ENCODE assay signal across 32 cellular contexts in the genomic region with DNA sequence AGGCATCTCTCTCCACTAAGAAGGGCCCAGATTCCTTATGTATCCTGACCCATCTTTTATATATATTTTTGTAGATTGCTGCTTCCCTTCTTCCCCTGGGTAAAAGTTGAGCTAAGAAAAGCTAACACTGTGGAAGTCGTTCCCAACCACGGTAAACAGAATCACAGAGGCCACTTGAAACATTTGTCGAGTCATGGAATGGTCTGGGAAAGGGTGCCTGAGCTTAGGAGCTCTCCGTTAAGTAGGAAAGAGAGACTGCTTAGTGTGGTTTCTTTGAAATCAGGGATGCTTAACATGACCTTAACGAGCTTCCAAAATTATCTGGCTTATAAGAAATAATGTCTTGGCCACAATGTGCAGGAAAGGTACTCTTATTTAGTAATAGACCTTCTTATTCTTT. TPM values are rescaled to one million over a fixed set of nuclear protein-coding genes. Genes with fewer than 3 reads are reported as not detected.
"Had no signal": no experiment of that assay in that cellular context is flagged by ENCODE, and none has a peak within 500 bp of the region (broad histone marks: within the 10 kb centered on the region; RNA-seq: fewer than 3 reads in every experiment).

No MANE protein-coding gene starts in this region.

- H3K27ac Mint-ChIP-seq: activated CD4-positive, alpha-beta memory T cell treated with anti-CD3 and anti-CD28 coated beads for 36 hours; activated CD4-positive, alpha-beta T cell treated with anti-CD3 and anti-CD28 coated beads for 36 hours; activated CD4-positive, alpha-beta T cell treated with anti-CD3 and anti-CD28 coated beads, Interleukin-2, amount 10 ng/mL, durations not matched to agents 24 days and 14 days; activated CD8-positive, alpha-beta memory T cell treated with anti-CD3 and anti-CD28 coated beads, Interleukin-2, amount 10 ng/mL, durations not matched to agents 7 days and 5 days; activated CD8-positive, alpha-beta T cell treated with anti-CD3 and anti-CD28 coated beads, Interleukin-2, amount 10 ng/mL, durations not matched to agents 7 days and 5 days; activated naive CD4-positive, alpha-beta T cell treated with anti-CD3 and anti-CD28 coated beads, Interleukin-2, amount 10 ng/mL, durations not matched to agents 7 days and 5 days; activated naive CD4-positive, alpha-beta T cell treated with anti-CD3 and anti-CD28 coated beads, Interleukin-2, amount 50 U/mL, for 72 hours; activated naive CD8-positive, alpha-beta T cell treated with anti-CD3 and anti-CD28 coated beads, Interleukin-2, amount 10 ng/mL, durations not matched to agents 7 days and 5 days; activated T-helper 1 cell treated with anti-CD3 and anti-CD28 coated beads, Interleukin-12 subunit alpha, Interleukin-12 subunit beta, Interleukin-2, Interleukin-4 antibody, amounts not matched to agents 30 ng/mL and 10 ng/mL and 1 ng/mL, durations not matched to agents 14 hours and 24 hours and 36 hours; activated T-helper 2 cell treated with anti-CD3 and anti-CD28 coated beads, Interferon-gamma antibody, Interleukin-2, Interleukin-4, amounts not matched to agents 10 μg/mL and 5 μg/mL and 100 μg/mL, durations not matched to agents 14 hours and 24 hours and 36 hours had no signal

- H3K36me3 Mint-ChIP-seq: activated CD4-positive, alpha-beta memory T cell treated with anti-CD3 and anti-CD28 coated beads for 36 hours; activated CD8-positive, alpha-beta memory T cell treated with anti-CD3 and anti-CD28 coated beads, Interleukin-2, amount 10 ng/mL, durations not matched to agents 7 days and 5 days; activated naive CD4-positive, alpha-beta T cell treated with anti-CD3 and anti-CD28 coated beads, Interleukin-2, amount 10 ng/mL, durations not matched to agents 7 days and 5 days; activated naive CD4-positive, alpha-beta T cell treated with anti-CD3 and anti-CD28 coated beads, Interleukin-2, amount 50 U/mL, for 72 hours; activated naive CD8-positive, alpha-beta T cell treated with anti-CD3 and anti-CD28 coated beads, Interleukin-2, amount 10 ng/mL, durations not matched to agents 7 days and 5 days had no signal

- H3K4me3 ChIP-seq: ascending aorta, breast epithelium, cardiac muscle cell, esophagus squamous epithelium, gastroesophageal sphincter had no signal

- H3K36me3 ChIP-seq: ascending aorta, breast epithelium, cardiac muscle cell, esophagus squamous epithelium, gastroesophageal sphincter had no signal

- H3K4me1 ChIP-seq: ascending aorta, breast epithelium, gastroesophageal sphincter had no signal

- H3K4me1 Mint-ChIP-seq: activated CD4-positive, alpha-beta T cell treated with anti-CD3 and anti-CD28 coated beads for 36 hours; activated CD4-positive, alpha-beta T cell treated with anti-CD3 and anti-CD28 coated beads, Interleukin-2, amount 10 ng/mL, durations not matched to agents 24 days and 14 days; activated CD8-positive, alpha-beta memory T cell treated with anti-CD3 and anti-CD28 coated beads, Interleukin-2, amount 10 ng/mL, durations not matched to agents 7 days and 5 days; activated naive CD4-positive, alpha-beta T cell treated with anti-CD3 and anti-CD28 coated beads, Interleukin-2, amount 10 ng/mL, durations not matched to agents 7 days and 5 days; activated naive CD8-positive, alpha-beta T cell treated with anti-CD3 and anti-CD28 coated beads, Interleukin-2, amount 10 ng/mL, durations not matched to agents 7 days and 5 days had no signal

- ATAC-seq: activated CD4-positive, alpha-beta T cell treated with anti-CD3 and anti-CD28 coated beads for 36 hours; activated CD8-positive, alpha-beta memory T cell treated with anti-CD3 and anti-CD28 coated beads, Interleukin-2, amount 10 ng/mL, durations not matched to agents 7 days and 5 days; activated CD8-positive, alpha-beta T cell treated with anti-CD3 and anti-CD28 coated beads, Interleukin-2, amount 10 ng/mL, durations not matched to agents 7 days and 5 days; activated naive CD4-positive, alpha-beta T cell treated with anti-CD3 and anti-CD28 coated beads, Interleukin-2, amount 50 U/mL, for 72 hours; gastroesophageal sphincter had no signal

- DNase-seq: activated CD4-positive, alpha-beta memory T cell treated with anti-CD3 and anti-CD28 coated beads for 36 hours; activated CD4-positive, alpha-beta T cell treated with anti-CD3 and anti-CD28 coated beads for 36 hours; activated CD4-positive, alpha-beta T cell treated with anti-CD3 and anti-CD28 coated beads, Interleukin-2, amount 10 ng/mL, durations not matched to agents 24 days and 14 days; activated CD4-positive, CD25-positive, alpha-beta regulatory T cell; activated CD4-positive, CD25-positive, alpha-beta regulatory T cell treated with anti-CD3 and anti-CD28 coated beads, Interleukin-2, amount 50 U/mL, for 72 hours; activated CD8-positive, alpha-beta memory T cell treated with anti-CD3 and anti-CD28 coated beads, Interleukin-2, amount 10 ng/mL, durations not matched to agents 7 days and 5 days; activated CD8-positive, alpha-beta memory T cell treated with anti-CD3 and anti-CD28 coated beads, Interleukin-2, amount 50 U/mL, for 4 hours; activated CD8-positive, alpha-beta T cell treated with anti-CD3 and anti-CD28 coated beads, Interleukin-2, amount 10 ng/mL, durations not matched to agents 7 days and 5 days; activated gamma-delta T cell; activated naive CD4-positive, alpha-beta T cell; activated naive CD4-positive, alpha-beta T cell treated with anti-CD3 and anti-CD28 coated beads, Interleukin-2, amount 10 ng/mL, durations not matched to agents 7 days and 5 days; activated naive CD8-positive, alpha-beta T cell treated with anti-CD3 and anti-CD28 coated beads, Interleukin-2, amount 10 ng/mL, durations not matched to agents 7 days and 5 days; activated T-cell treated with anti-CD3 and anti-CD28 coated beads, Interleukin-2, amount 50 U/mL, for 1 hour; activated T-cell treated with anti-CD3 and anti-CD28 coated beads, Interleukin-2, amount 50 U/mL, for 48 hours; central memory CD4-positive, alpha-beta T cell; cerebellar nuclear complex; cortex of kidney; dermis blood vessel endothelial cell; effector CD8-positive, alpha-beta T cell; esophagus squamous epithelium; foreskin melanocyte had no signal

- H3K9me3 Mint-ChIP-seq: activated CD4-positive, alpha-beta memory T cell treated with anti-CD3 and anti-CD28 coated beads for 36 hours; activated CD4-positive, alpha-beta T cell treated with anti-CD3 and anti-CD28 coated beads, Interleukin-2, amount 10 ng/mL, durations not matched to agents 24 days and 14 days; activated naive CD4-positive, alpha-beta T cell treated with anti-CD3 and anti-CD28 coated beads, Interleukin-2, amount 10 ng/mL, durations not matched to agents 7 days and 5 days; activated naive CD4-positive, alpha-beta T cell treated with anti-CD3 and anti-CD28 coated beads, Interleukin-2, amount 50 U/mL, for 72 hours; activated naive CD8-positive, alpha-beta T cell treated with anti-CD3 and anti-CD28 coated beads, Interleukin-2, amount 10 ng/mL, durations not matched to agents 7 days and 5 days; activated T-helper 1 cell treated with anti-CD3 and anti-CD28 coated beads, Interleukin-12 subunit alpha, Interleukin-12 subunit beta, Interleukin-2, Interleukin-4 antibody, amounts not matched to agents 30 ng/mL and 10 ng/mL and 1 ng/mL, durations not matched to agents 14 hours and 24 hours and 36 hours; activated T-helper 2 cell treated with anti-CD3 and anti-CD28 coated beads, Interferon-gamma antibody, Interleukin-2, Interleukin-4, amounts not matched to agents 10 μg/mL and 5 μg/mL and 100 μg/mL, durations not matched to agents 14 hours and 24 hours and 36 hours; brain had no signal

- H3K9me3 ChIP-seq: ascending aorta, breast epithelium, esophagus squamous epithelium, gastroesophageal sphincter had no signal

- H3K4me3 Mint-ChIP-seq: activated CD4-positive, alpha-beta memory T cell treated with anti-CD3 and anti-CD28 coated beads for 36 hours; activated CD4-positive, alpha-beta T cell treated with anti-CD3 and anti-CD28 coated beads for 36 hours; activated CD4-positive, alpha-beta T cell treated with anti-CD3 and anti-CD28 coated beads, Interleukin-2, amount 10 ng/mL, durations not matched to agents 24 days and 14 days; activated CD8-positive, alpha-beta memory T cell treated with anti-CD3 and anti-CD28 coated beads, Interleukin-2, amount 10 ng/mL, durations not matched to agents 7 days and 5 days; activated CD8-positive, alpha-beta T cell treated with anti-CD3 and anti-CD28 coated beads, Interleukin-2, amount 10 ng/mL, durations not matched to agents 7 days and 5 days; activated naive CD4-positive, alpha-beta T cell treated with anti-CD3 and anti-CD28 coated beads, Interleukin-2, amount 10 ng/mL, durations not matched to agents 7 days and 5 days; activated naive CD8-positive, alpha-beta T cell treated with anti-CD3 and anti-CD28 coated beads, Interleukin-2, amount 10 ng/mL, durations not matched to agents 7 days and 5 days; activated T-helper 1 cell treated with anti-CD3 and anti-CD28 coated beads, Interleukin-12 subunit alpha, Interleukin-12 subunit beta, Interleukin-2, Interleukin-4 antibody, amounts not matched to agents 30 ng/mL and 10 ng/mL and 1 ng/mL, durations not matched to agents 14 hours and 24 hours and 36 hours; brain had no signal

- H3K27ac ChIP-seq: ascending aorta, breast epithelium, cardiac muscle cell, epithelial cell of prostate, esophagus squamous epithelium, gastroesophageal sphincter had no signal

- H3K27me3 ChIP-seq: ascending aorta, breast epithelium, cardiac muscle cell, gastroesophageal sphincter had no signal

RNA-seq across cellular contexts. Expression of a gene that starts 45.6 kb away (rescaled TPM):
- total RNA-seq: activated CD4-positive, alpha-beta T cell treated with anti-CD3 and anti-CD28 coated beads, Interleukin-2, amount 10 ng/mL, durations not matched to agents 24 days and 14 days; activated CD8-positive, alpha-beta memory T cell treated with anti-CD3 and anti-CD28 coated beads for 36 hours; activated CD8-positive, alpha-beta memory T cell treated with anti-CD3 and anti-CD28 coated beads, Interleukin-2, amount 10 ng/mL, durations not matched to agents 7 days and 5 days; activated CD8-positive, alpha-beta T cell treated with anti-CD3 and anti-CD28 coated beads, Interleukin-2, amount 10 ng/mL, durations not matched to agents 7 days and 5 days; activated naive CD4-positive, alpha-beta T cell treated with anti-CD3 and anti-CD28 coated beads, Interleukin-2, amount 50 U/mL, for 72 hours; activated naive CD8-positive, alpha-beta T cell treated with anti-CD3 and anti-CD28 coated beads, Interleukin-2, amount 10 ng/mL, durations not matched to agents 7 days and 5 days; activated T-helper 2 cell treated with anti-CD3 and anti-CD28 coated beads, Interferon-gamma antibody, Interleukin-2, Interleukin-4, amounts not matched to agents 10 μg/mL and 5 μg/mL and 100 μg/mL, durations not matched to agents 14 hours and 24 hours and 36 hours; T-helper 1 cell treated with Interleukin-12 subunit alpha and Interleukin-12 subunit beta and Interleukin-4 antibody, amounts not matched to agents 30 ng/mL and 1 ng/mL, for 36 hours had no signal
